Comparison of ENCODE assay signal across 8 cellular contexts in the genomic region with DNA sequence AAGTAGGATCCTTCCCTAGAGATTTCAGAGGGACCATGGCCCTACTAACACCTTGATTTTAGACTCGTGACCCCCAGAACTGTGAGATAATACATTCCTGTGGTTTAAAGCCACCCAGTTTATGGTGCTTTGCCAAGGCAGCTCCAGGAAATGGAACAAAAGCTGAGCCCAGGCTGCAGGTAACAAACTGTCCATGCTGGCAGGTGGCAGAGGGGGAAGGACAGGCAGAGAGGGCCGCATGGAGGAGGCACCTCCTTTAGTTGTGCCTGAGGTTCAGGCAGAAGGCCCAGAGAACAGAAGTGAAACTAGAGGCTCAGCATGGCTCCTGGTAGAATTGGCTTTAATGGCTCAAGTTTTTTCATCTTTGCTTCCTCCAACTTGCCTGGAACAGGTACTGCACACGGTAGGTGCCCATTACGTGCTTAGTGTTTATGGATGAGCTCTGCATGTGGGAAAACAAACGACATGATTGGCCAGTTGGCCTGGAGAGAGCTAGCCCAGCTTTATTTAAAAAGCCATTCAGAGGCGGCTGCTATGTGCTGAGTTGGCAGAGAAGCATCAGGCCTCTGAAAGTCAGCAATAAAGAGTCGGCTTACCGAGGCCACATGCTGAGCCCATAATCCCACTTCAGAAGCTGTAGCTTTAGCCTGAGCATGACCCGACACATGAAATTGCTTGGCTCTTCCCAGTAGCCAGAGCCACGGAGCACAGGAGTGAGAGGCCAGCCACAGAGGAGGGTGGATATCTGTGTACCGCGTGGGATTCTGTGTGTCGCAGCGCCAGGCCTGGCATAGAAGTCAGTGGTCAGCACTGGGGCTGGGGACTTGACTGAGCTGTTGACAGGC. TPM values are rescaled to one million over a fixed set of nuclear protein-coding genes. Genes with fewer than 3 reads are reported as not detected.
DNase-seq lines count a peak whose midpoint lies in the region; ATAC-seq, FAIRE-seq and TF ChIP-seq lines count a peak whose summit lies in the region.

No MANE protein-coding gene starts in this region.

- H3K27me3 ChIP-seq in GM12878 (replicated peaks in 1 of 2; ENCODE audit: control insufficient read depth in 2 of 2, insufficient read depth in 2 of 2, low read length in 1 of 2) = no peaks in the 10 kb centered on the region
- no peaks in the 10 kb centered on the region for H3K27me3 ChIP-seq in mesenchymal stem cell (ENCODE audit: control insufficient read depth in 1 of 2, insufficient read depth in 1 of 2, low read length in 2 of 2)

- no TSS peak for BruUV-seq in GM12878 (replicated peaks; lab: Mats Ljungman, UMichigan)

- peak overlapping the region; percentile 48 for H4K91ac ChIP-seq in mesenchymal stem cell (ENCODE audit: low read length)

- H4K20me1 ChIP-seq in GM12878 (ENCODE audit: control insufficient read depth, insufficient read depth) = no peaks in the 10 kb centered on the region

- POLR2A ChIA-PET in GM12878 (lab: Charles Lee) = no interaction called here

- no peak overlapping the region for H3K4me2 ChIP-seq in GM12878 (ENCODE audit: control insufficient read depth, insufficient read depth)
- no peak overlapping the region for H3K4me2 ChIP-seq in mesenchymal stem cell (ENCODE audit: low read length, poor library complexity, severe bottlenecking)

- intact Hi-C loops in GM12878 (cut with micrococcal nuclease; ENCODE audit: unreplicated experiment) = no loop called here

- DNase-seq in A172 (ENCODE audit: low spot score) (peak; percentile 57), NCI-H1092 (lab: John Stamatoyannopoulos, UW) (peak; percentile 50), GM12878 (ENCODE audit: low read depth, low spot score) (no peak), mesenchymal stem cell (no peak), T1000 (lab: John Stamatoyannopoulos, UW) (no peak)
- no peak for DNase-seq in stimulated activated naive CD4-positive, alpha-beta T cell (lab: John Stamatoyannopoulos, UW)

- no peaks in the 10 kb centered on the region for H3K79me2 ChIP-seq in GM12878 (ENCODE audit: control insufficient read depth, insufficient read depth, low read length)

- H3K9me3 ChIP-seq in GM12878 (replicated peaks; ENCODE audit: control insufficient read depth, insufficient read depth, low read length) = no peaks in the 10 kb centered on the region
- H3K9me3 ChIP-seq in mesenchymal stem cell (ENCODE audit: control insufficient read depth, low read length) = no peaks in the 10 kb centered on the region

- H2BK15ac ChIP-seq in mesenchymal stem cell (ENCODE audit: low read depth, poor library complexity, severe bottlenecking) = peak overlapping the region; percentile 9

- H3K36me3 ChIP-seq in GM12878 (ENCODE audit: control insufficient read depth in 2 of 2, insufficient read depth in 2 of 2, low read length in 1 of 2) = no peaks in the 10 kb centered on the region
- H3K36me3 ChIP-seq in mesenchymal stem cell (ENCODE audit: control insufficient read depth in 1 of 2, insufficient read depth in 2 of 2, low read depth in 1 of 2, low read length in 2 of 2) = peaks cover 0 to 9% of the 10 kb centered on the region in 2 experiments

- in situ Hi-C loops in GM12878 (cut with MboI) = no loop called here

- no peak overlapping the region for H3K9ac ChIP-seq in GM12878 (ENCODE audit: control insufficient read depth, insufficient read depth, low read length)
- H3K9ac ChIP-seq in mesenchymal stem cell (ENCODE audit: low read length) = peak overlapping the region; percentile 26

- no peak for TF ChIP-seq EP300 in GM12878 (IDR thresholded peaks at IDR 0.05; ENCODE audit: borderline replicate concordance in 1 of 2, control insufficient read depth in 1 of 2, low read depth in 2 of 2, low read length in 2 of 2)

- H2AFZ ChIP-seq in GM12878 (ENCODE audit: control insufficient read depth, low read depth, low read length) (no peak overlapping the region), mesenchymal stem cell (ENCODE audit: low read depth, low read length) (no peak overlapping the region)

- H3K4me1 ChIP-seq in GM12878 (ENCODE audit: control insufficient read depth, insufficient read depth, low read length) (no peaks in the 10 kb centered on the region), mesenchymal stem cell (ENCODE audit: control insufficient read depth, insufficient read depth, low read depth, low read length) (peaks cover 67% of the 10 kb centered on the region)

- no peak for TF ChIP-seq RAD21 in GM12878 (IDR thresholded peaks at IDR 0.05; ENCODE audit: insufficient read depth, low read depth, low read length)

- peak overlapping the region; percentile 4 for H2BK120ac ChIP-seq in mesenchymal stem cell (ENCODE audit: low read depth, low read length)

- peaks cover 2% of the 10 kb centered on the region for H3K79me1 ChIP-seq in mesenchymal stem cell (replicated peaks; ENCODE audit: low read length, poor library complexity, severe bottlenecking)

- RAD21 ChIA-PET in GM12878 (lab: Charles Lee; ENCODE audit: unreplicated experiment) = interaction anchor here (0.7 to 2.7 kb wide), 3 partner anchors 155 to 170 kb away, joined by 3 to 11 read pairs (median 4); a partner anchor contains a TSS

- CTCF ChIA-PET in GM12878 (lab: Yijun Ruan, JAX) = interaction anchor here (1.0 to 1.4 kb wide), 4 partner anchors 8 to 170 kb away, joined by 3 to 6 read pairs (median 4); no protein-coding TSS in a partner anchor

- ATAC-seq in GM12878 (peak; percentile 51; the same call in 2 of the 3 replicates), GM21576 (IDR thresholded peaks at IDR 0.05; ENCODE audit: unreplicated experiment) (no peak), GM21423 (IDR thresholded peaks at IDR 0.05; ENCODE audit: unreplicated experiment) (no peak)

- no peak for TF ChIP-seq CTCF in GM12878 (IDR thresholded peaks at IDR 0.05 in 2 of 3, conservative IDR thresholded peaks at IDR 0.05 in 1 of 3; ENCODE audit: control insufficient read depth in 2 of 3, extremely low read depth in 1 of 3, insufficient read depth in 1 of 3, low read depth in 3 of 3, low read length in 3 of 3)

- H3K14ac ChIP-seq in mesenchymal stem cell (ENCODE audit: low read length in 2 of 2) = peak overlapping the region in 1 of 2 experiments; percentile 68

- FAIRE-seq in GM12878 (lab: Jason Lieb, UNC) = no peak

- H2BK5ac ChIP-seq in mesenchymal stem cell (ENCODE audit: low read depth, low read length, poor library complexity, severe bottlenecking) = peak overlapping the region; percentile 31

- peak overlapping the region; percentile 14 to 81 for H3K18ac ChIP-seq in mesenchymal stem cell (ENCODE audit: low read depth in 1 of 2, low read length in 2 of 2)

- H3K27ac ChIP-seq in GM12878 (ENCODE audit: control insufficient read depth, insufficient read depth) (no peak overlapping the region), mesenchymal stem cell (ENCODE audit: low read length, poor library complexity, severe bottlenecking) (peak overlapping the region; percentile 6)

- TF ChIP-seq POLR2A in GM12878 (IDR thresholded peaks at IDR 0.05; ENCODE audit: low read depth, low read length) = no peak

- H3K4me3 ChIP-seq in GM12878 (no peak overlapping the region), mesenchymal stem cell (ENCODE audit: insufficient read depth in 1 of 2, low read depth in 1 of 2, low read length in 2 of 2) (no peak overlapping the region)

- H3K4ac ChIP-seq in mesenchymal stem cell (ENCODE audit: low read depth in 1 of 2, low read length in 2 of 2) = peak overlapping the region in 1 of 2 experiments; percentile 62

- 63% methylated on average over 14 of the region's 14 CpGs for WGBS in GM12878 (ENCODE audit: insufficient coverage, insufficient replicate concordance, low lambda C conversion rate, missing lambda C conversion rate)
- 70% methylated on average over 14 of the region's 14 CpGs for WGBS in mesenchymal stem cell

- no peak overlapping the region for H4K8ac ChIP-seq in mesenchymal stem cell (ENCODE audit: low read length)

- SMC1A ChIA-PET in GM12878 (lab: Charles Lee; ENCODE audit: uncharacterized antibody, unreplicated experiment) = interaction anchor here (0.8 to 3.8 kb wide), 8 partner anchors 12 to 170 kb away, joined by 3 to 13 read pairs (median 4); a partner anchor contains a TSS

- H3K23ac ChIP-seq in mesenchymal stem cell (ENCODE audit: low read length in 2 of 2) = peak overlapping the region in 1 of 2 experiments; percentile 16

- H2BK12ac ChIP-seq in mesenchymal stem cell (ENCODE audit: low read length in 2 of 2) = peak overlapping the region in 1 of 2 experiments; percentile 93

- peak overlapping the region; percentile 82 for H2AK5ac ChIP-seq in mesenchymal stem cell (ENCODE audit: low read length, severe bottlenecking)

RNA-seq across cellular contexts. Expression of a gene that starts 36.5 kb away (rescaled TPM):
- 32.3 and 43.9 TPM in 2 replicates for total RNA-seq in A172 (2014; rRNA removed; shearing (Covaris generic))
- 22.1 and 26.1 TPM in 2 replicates for total RNA-seq in GM12878 (2013; cell fraction: nucleolus; rRNA removed)
- total RNA-seq in GM12878 (2014; rRNA removed) = 5.0 TPM in 2 replicates
- 3.5 and 3.6 TPM in 2 replicates for total RNA-seq in GM12878 (2014; rRNA removed; fragmentation: Illumina TruSeq; extraction: Trizol)
- 4.8 and 5.3 TPM in 2 replicates for total RNA-seq in GM12878 (2021)
- polyA plus RNA-seq in GM12878 (2011; ENCODE audit: low read depth) = 1.8 TPM
- polyA plus RNA-seq in GM12878 (2011; rRNA removed) = 3.5 and 6.2 TPM in 2 replicates
- 7.0 and 7.7 TPM in 2 replicates for polyA plus RNA-seq in GM12878 (2011; cell fraction: cytosol; rRNA removed)
- 18.3 and 19.8 TPM in 2 replicates for polyA plus RNA-seq in GM12878 (2011; cell fraction: nucleus; rRNA removed)
- 6.2 and 7.2 TPM in 2 replicates for polyA plus RNA-seq in GM12878 (2012)
- 3.8 TPM in 2 replicates for polyA plus RNA-seq in GM12878 (2014; fragmentation: Illumina TruSeq; extraction: Trizol)
- under 1 TPM; 0.47 to 0.57 TPM for polyA plus RNA-seq in GM12878 (2014; fragmentation: Nextera tagmentation; extraction: Ambion mirVana)
- polyA plus RNA-seq in GM12878 (2014; rRNA removed) = 5.0 and 5.6 TPM in 2 replicates
- polyA plus RNA-seq in GM12878 (2016; fragmentation: Nextera tagmentation; extraction: Ambion mirVana) = 1 to 10 TPM; 4.3 to 7.2 TPM
- polyA minus RNA-seq in GM12878 (2011; rRNA and poly(A)+ RNA removed) = 4.7 and 10.1 TPM in 2 replicates
- 2.2 and 3.1 TPM in 2 replicates for polyA minus RNA-seq in GM12878 (2011; cell fraction: cytosol; rRNA and poly(A)+ RNA removed)
- polyA minus RNA-seq in GM12878 (2011; cell fraction: nucleus; rRNA and poly(A)+ RNA removed) = 12.8 and 18.7 TPM in 2 replicates
- 42.4 TPM for polyA plus RNA-seq in mesenchymal stem cell (2013, experiment 1 of 2)
- 39.8 TPM for polyA plus RNA-seq in mesenchymal stem cell (2013, experiment 2 of 2)

RNA-seq across cellular contexts. Expression of a gene that starts 52.5 kb away (rescaled TPM):
- 0.10 and 0.24 TPM in 2 replicates for total RNA-seq in A172 (2014; rRNA removed; shearing (Covaris generic))
- total RNA-seq in GM12878 (2013; cell fraction: nucleolus; rRNA removed) = not detected in 2 replicates
- 0.05 and 0.11 TPM in 2 replicates for total RNA-seq in GM12878 (2014; rRNA removed)
- 0.04 and 0.05 TPM in 2 replicates for total RNA-seq in GM12878 (2014; rRNA removed; fragmentation: Illumina TruSeq; extraction: Trizol)
- 0.05 and 0.08 TPM in 2 replicates for total RNA-seq in GM12878 (2021)
- polyA plus RNA-seq in GM12878 (2011; ENCODE audit: low read depth) = 0.16 TPM
- polyA plus RNA-seq in GM12878 (2011; rRNA removed) = not detected in 2 replicates
- polyA plus RNA-seq in GM12878 (2011; cell fraction: cytosol; rRNA removed) = 0.01 and 0.02 TPM in 2 replicates
- 0.03 TPM in 2 replicates for polyA plus RNA-seq in GM12878 (2011; cell fraction: nucleus; rRNA removed)
- polyA plus RNA-seq in GM12878 (2012) = 0.13 and 0.16 TPM in 2 replicates
- polyA plus RNA-seq in GM12878 (2014; fragmentation: Illumina TruSeq; extraction: Trizol) = 0.04 and 0.05 TPM in 2 replicates
- polyA plus RNA-seq in GM12878 (2014; fragmentation: Nextera tagmentation; extraction: Ambion mirVana) = under 1 TPM; 0.02 TPM
- 0.04 and 0.06 TPM in 2 replicates for polyA plus RNA-seq in GM12878 (2014; rRNA removed)
- under 1 TPM; 0.04 to 0.08 TPM for polyA plus RNA-seq in GM12878 (2016; fragmentation: Nextera tagmentation; extraction: Ambion mirVana)
- under 0.01 TPM in 1 of 2 replicates, not detected in the other for polyA minus RNA-seq in GM12878 (2011; rRNA and poly(A)+ RNA removed)
- not detected in 2 replicates for polyA minus RNA-seq in GM12878 (2011; cell fraction: cytosol; rRNA and poly(A)+ RNA removed)
- polyA minus RNA-seq in GM12878 (2011; cell fraction: nucleus; rRNA and poly(A)+ RNA removed) = not detected in 2 replicates
- 0.23 TPM for polyA plus RNA-seq in mesenchymal stem cell (2013, experiment 1 of 2)
- 0.25 TPM for polyA plus RNA-seq in mesenchymal stem cell (2013, experiment 2 of 2)

Comparison
In these comparisons a context has a peak if more than half of its experiments do, and no peak if none do; other contexts are left out.
1. DNase-seq: peak in A172 (single experiment) and NCI-H1092 (single experiment); none in GM12878 (single experiment), mesenchymal stem cell (single experiment), stimulated activated naive CD4-positive, alpha-beta T cell (0 of 6) and T1000 (single experiment).